ENCODE assay signal across 12 cellular contexts in genomic region chr4:15517681-15518080, GRCh38. TPM values are rescaled to one million over a fixed set of nuclear protein-coding genes. Genes with fewer than 3 reads are reported as not detected.
"Had no signal": no experiment of that assay in that cellular context is flagged by ENCODE, and none has a peak within 500 bp of the region (broad histone marks: within the 10 kb centered on the region; RNA-seq: fewer than 3 reads in every experiment).

No MANE protein-coding gene starts in this region.

RNA-seq across cellular contexts. Expression of gene CC2D2A, which starts 48.0 kb away (rescaled TPM):
- total RNA-seq: activated B cell treated with CpG ODN at 0.5 μM for 24 hours; activated CD4-positive, alpha-beta memory T cell treated with anti-CD3 and anti-CD28 coated beads for 36 hours; activated CD4-positive, alpha-beta memory T cell treated with anti-CD3 and anti-CD28 coated beads, Interleukin-2, amount 10 ng/mL, durations not matched to agents 7 days and 5 days; activated CD4-positive, alpha-beta T cell treated with anti-CD3 and anti-CD28 coated beads for 36 hours; activated CD4-positive, alpha-beta T cell treated with anti-CD3 and anti-CD28 coated beads, Interleukin-2, amount 10 ng/mL, durations not matched to agents 24 days and 14 days; activated CD4-positive, alpha-beta T cell treated with anti-CD3 and anti-CD28 coated beads, Interleukin-2, amount 10 ng/mL, durations not matched to agents 7 days and 5 days; activated CD8-positive, alpha-beta memory T cell treated with anti-CD3 and anti-CD28 coated beads for 36 hours; activated CD8-positive, alpha-beta memory T cell treated with anti-CD3 and anti-CD28 coated beads, Interleukin-2, amount 10 ng/mL, durations not matched to agents 7 days and 5 days; activated CD8-positive, alpha-beta T cell treated with anti-CD3 and anti-CD28 coated beads for 36 hours; activated CD8-positive, alpha-beta T cell treated with anti-CD3 and anti-CD28 coated beads, Interleukin-2, amount 10 ng/mL, durations not matched to agents 7 days and 5 days; T-helper 1 cell treated with Interleukin-12 subunit alpha and Interleukin-12 subunit beta and Interleukin-4 antibody, amounts not matched to agents 30 ng/mL and 1 ng/mL, for 36 hours; T-helper 2 cell treated with Interferon-gamma antibody and Interleukin-4, amounts not matched to agents 100 ng/mL and 5 ng/mL, for 36 hours had no signal
